In the genomic region with DNA sequence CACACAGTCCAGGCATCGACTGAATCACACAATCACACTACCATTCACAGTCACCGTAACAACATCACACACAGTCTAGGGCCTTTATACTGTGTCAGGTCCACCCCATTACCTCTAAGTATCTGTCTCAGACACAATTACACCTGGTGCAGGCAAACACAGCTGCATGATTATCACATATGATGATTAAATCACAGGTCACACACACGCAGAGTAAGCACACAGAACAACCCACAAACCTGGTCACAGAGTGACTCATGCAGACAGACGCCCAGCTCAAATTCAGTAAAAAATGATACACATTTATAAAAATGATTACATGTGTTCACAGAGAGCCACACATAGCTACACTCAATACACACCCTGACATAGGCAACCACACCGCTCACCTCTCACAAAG, we compare ENCODE assay signal across 10 cellular contexts. TPM values are rescaled to one million over a fixed set of nuclear protein-coding genes. Genes with fewer than 3 reads are reported as not detected.
DNase-seq lines count a peak whose midpoint lies in the region; ATAC-seq lines count a peak whose summit lies in the region.
"Had no signal": no experiment of that assay in that cellular context is flagged by ENCODE, and none has a peak within 500 bp of the region (broad histone marks: within the 10 kb centered on the region; RNA-seq: fewer than 3 reads in every experiment).

No MANE protein-coding gene starts in this region.

- intact Hi-C loops in activated CD4-positive, alpha-beta memory T cell treated with anti-CD3 and anti-CD28 coated beads for 36 hours (cut with micrococcal nuclease) = loop anchor here (1.0 to 5.0 kb wide), 5 partner anchors 20 to 194 kb away; a partner anchor contains a TSS

- peak overlapping the region; percentile 98 for H3K4me2 ChIP-seq in skeletal muscle satellite cell (ENCODE audit: low read length)

- peak; percentile 34 for ATAC-seq in esophagus mucosa
- ATAC-seq: body of pancreas had no signal

- peaks cover 1% of the 10 kb centered on the region for H3K36me3 Mint-ChIP-seq in activated CD4-positive, alpha-beta memory T cell treated with anti-CD3 and anti-CD28 coated beads for 36 hours
- peaks cover 9% of the 10 kb centered on the region for H3K36me3 Mint-ChIP-seq in activated CD4-positive, alpha-beta memory T cell treated with anti-CD3 and anti-CD28 coated beads, Interleukin-2, amount 10 ng/mL, durations not matched to agents 7 days and 5 days (ENCODE audit: low read depth)

- H3K9me3 Mint-ChIP-seq in activated CD4-positive, alpha-beta memory T cell treated with anti-CD3 and anti-CD28 coated beads for 36 hours = no peaks in the 10 kb centered on the region
- H3K9me3 Mint-ChIP-seq in activated CD4-positive, alpha-beta memory T cell treated with anti-CD3 and anti-CD28 coated beads, Interleukin-2, amount 10 ng/mL, durations not matched to agents 7 days and 5 days = no peaks in the 10 kb centered on the region

- POLR2A ChIA-PET in activated CD4-positive, alpha-beta memory T cell treated with anti-CD3 and anti-CD28 coated beads for 36 hours (lab: Charles Lee) = interaction anchor here (0.5 to 0.6 kb wide), 2 partner anchors 63 to 564 kb away, joined by 3 read pairs; no protein-coding TSS in a partner anchor
- POLR2A ChIA-PET in activated CD4-positive, alpha-beta memory T cell treated with anti-CD3 and anti-CD28 coated beads, Interleukin-2, amount 10 ng/mL, durations not matched to agents 7 days and 5 days (lab: Charles Lee) = interaction anchor here (0.7 to 2.2 kb wide), 10 partner anchors 8 to 476 kb away, joined by 3 to 23 read pairs (median 4); a partner anchor contains a TSS

- peak; percentile 29 for DNase-seq in activated CD4-positive, alpha-beta memory T cell treated with anti-CD3 and anti-CD28 coated beads for 36 hours
- DNase-seq in activated CD4-positive, alpha-beta memory T cell treated with anti-CD3 and anti-CD28 coated beads, Interleukin-2, amount 10 ng/mL, durations not matched to agents 7 days and 5 days = no peak
- DNase-seq in NCI-H774 (lab: John Stamatoyannopoulos, UW) (peak; percentile 22), inferior parietal cortex (ENCODE audit: extremely low spot score) (no peak)
- DNase-seq in activated CD8-positive, alpha-beta memory T cell treated with anti-CD3 and anti-CD28 coated beads for 24 hours = no peak
- no peak for DNase-seq in activated naive CD4-positive, alpha-beta T cell (lab: John Stamatoyannopoulos, UW)
- DNase-seq: body of pancreas, NCI-H1092 treated with DMSO at 0.1 percent for 48 hours had no signal

- H3K9me3 ChIP-seq in skeletal muscle satellite cell (replicated peaks; ENCODE audit: low read length) = no peaks in the 10 kb centered on the region
- H3K9me3 ChIP-seq: body of pancreas had no signal

- H3K4me1 Mint-ChIP-seq in activated CD4-positive, alpha-beta memory T cell treated with anti-CD3 and anti-CD28 coated beads for 36 hours (ENCODE audit: low read depth) = peaks cover 4% of the 10 kb centered on the region
- H3K4me1 Mint-ChIP-seq in activated CD4-positive, alpha-beta memory T cell treated with anti-CD3 and anti-CD28 coated beads, Interleukin-2, amount 10 ng/mL, durations not matched to agents 7 days and 5 days = no peaks in the 10 kb centered on the region

- H3K4me3 ChIP-seq in skeletal muscle satellite cell (ENCODE audit: low read length) = peak overlapping the region; percentile 99
- H3K4me3 ChIP-seq: body of pancreas had no signal

- CTCF ChIA-PET in activated CD4-positive, alpha-beta memory T cell treated with anti-CD3 and anti-CD28 coated beads for 36 hours (lab: Charles Lee) = interaction anchor here (2.8 kb wide), 1 partner anchor 194 kb away, joined by 11 read pairs; a partner anchor contains a TSS
- CTCF ChIA-PET in activated CD4-positive, alpha-beta memory T cell treated with anti-CD3 and anti-CD28 coated beads, Interleukin-2, amount 10 ng/mL, durations not matched to agents 7 days and 5 days (lab: Charles Lee) = interaction anchor here (1.3 kb wide), 1 partner anchor 37 kb away, joined by 6 read pairs; a partner anchor contains a TSS

- no peaks in the 10 kb centered on the region for H3K27me3 ChIP-seq in skeletal muscle satellite cell (ENCODE audit: control insufficient read depth, insufficient read depth, low read length)
- H3K27me3 ChIP-seq: body of pancreas had no signal

- no peaks in the 10 kb centered on the region for H3K36me3 ChIP-seq in skeletal muscle satellite cell (ENCODE audit: insufficient read depth, low read length)

- no peaks in the 10 kb centered on the region for H3K27me3 Mint-ChIP-seq in activated CD4-positive, alpha-beta memory T cell treated with anti-CD3 and anti-CD28 coated beads for 36 hours
- H3K27me3 Mint-ChIP-seq in activated CD4-positive, alpha-beta memory T cell treated with anti-CD3 and anti-CD28 coated beads, Interleukin-2, amount 10 ng/mL, durations not matched to agents 7 days and 5 days = no peaks in the 10 kb centered on the region

- H3K4me3 Mint-ChIP-seq in activated CD4-positive, alpha-beta memory T cell treated with anti-CD3 and anti-CD28 coated beads for 36 hours = no peak overlapping the region
- no peak overlapping the region for H3K4me3 Mint-ChIP-seq in activated CD4-positive, alpha-beta memory T cell treated with anti-CD3 and anti-CD28 coated beads, Interleukin-2, amount 10 ng/mL, durations not matched to agents 7 days and 5 days

- no peak overlapping the region for H3K27ac Mint-ChIP-seq in activated CD4-positive, alpha-beta memory T cell treated with anti-CD3 and anti-CD28 coated beads for 36 hours
- no peak overlapping the region for H3K27ac Mint-ChIP-seq in activated CD4-positive, alpha-beta memory T cell treated with anti-CD3 and anti-CD28 coated beads, Interleukin-2, amount 10 ng/mL, durations not matched to agents 7 days and 5 days

- H3K4me1 ChIP-seq in skeletal muscle satellite cell (ENCODE audit: control insufficient read depth, insufficient read depth, low read length) = peaks cover 23% of the 10 kb centered on the region

- peak overlapping the region; percentile 95 for H3K9ac ChIP-seq in skeletal muscle satellite cell (ENCODE audit: low read depth, low read length)

RNA-seq across cellular contexts. Expression of a gene that starts 1.2 kb away (rescaled TPM):
- 1 to 10 TPM; 3.1 to 3.3 TPM for total RNA-seq in activated CD4-positive, alpha-beta memory T cell treated with anti-CD3 and anti-CD28 coated beads for 36 hours
- 1 to 10 TPM; 5.4 to 5.7 TPM for total RNA-seq in activated CD4-positive, alpha-beta memory T cell treated with anti-CD3 and anti-CD28 coated beads, Interleukin-2, amount 10 ng/mL, durations not matched to agents 7 days and 5 days
- total RNA-seq in esophagus mucosa = 2.5 TPM
- total RNA-seq in skeletal muscle satellite cell (2012; rRNA removed) = 2.8 and 3.3 TPM in 2 replicates

RNA-seq across cellular contexts. Expression of a gene that starts 20.4 kb away (rescaled TPM):
- total RNA-seq in activated CD4-positive, alpha-beta memory T cell treated with anti-CD3 and anti-CD28 coated beads for 36 hours = 10 to 100 TPM; 37.1 to 42.3 TPM
- total RNA-seq in activated CD4-positive, alpha-beta memory T cell treated with anti-CD3 and anti-CD28 coated beads, Interleukin-2, amount 10 ng/mL, durations not matched to agents 7 days and 5 days = 10 to 100 TPM; 53.8 to 60.1 TPM
- total RNA-seq in esophagus mucosa = 18.6 TPM
- 34.2 and 36.5 TPM in 2 replicates for total RNA-seq in skeletal muscle satellite cell (2012; rRNA removed)

RNA-seq across cellular contexts. Expression of a gene that starts 27.7 kb away (rescaled TPM):
- total RNA-seq in activated CD4-positive, alpha-beta memory T cell treated with anti-CD3 and anti-CD28 coated beads for 36 hours = 10 to 100 TPM in 1 of 2 experiments, 1 to 10 TPM in 1; 9.9 to 12.9 TPM
- total RNA-seq in activated CD4-positive, alpha-beta memory T cell treated with anti-CD3 and anti-CD28 coated beads, Interleukin-2, amount 10 ng/mL, durations not matched to agents 7 days and 5 days = 1 to 10 TPM; 8.5 to 9.9 TPM
- total RNA-seq in esophagus mucosa = 3.5 TPM
- 10.5 and 13.9 TPM in 2 replicates for total RNA-seq in skeletal muscle satellite cell (2012; rRNA removed)

RNA-seq across cellular contexts. Expression of a gene that starts 36.9 kb away (rescaled TPM):
- under 1 TPM; 0.31 to 0.93 TPM for total RNA-seq in activated CD4-positive, alpha-beta memory T cell treated with anti-CD3 and anti-CD28 coated beads for 36 hours
- total RNA-seq in activated CD4-positive, alpha-beta memory T cell treated with anti-CD3 and anti-CD28 coated beads, Interleukin-2, amount 10 ng/mL, durations not matched to agents 7 days and 5 days = 1 to 10 TPM; 1.1 to 1.2 TPM
- 1.1 TPM for total RNA-seq in esophagus mucosa
- 0.22 and 0.51 TPM in 2 replicates for total RNA-seq in skeletal muscle satellite cell (2012; rRNA removed)

RNA-seq across cellular contexts. Expression of a gene that starts 46.9 kb away (rescaled TPM):
- total RNA-seq in activated CD4-positive, alpha-beta memory T cell treated with anti-CD3 and anti-CD28 coated beads for 36 hours = 1 to 10 TPM; 3.7 to 3.9 TPM
- total RNA-seq in activated CD4-positive, alpha-beta memory T cell treated with anti-CD3 and anti-CD28 coated beads, Interleukin-2, amount 10 ng/mL, durations not matched to agents 7 days and 5 days = 1 to 10 TPM; 4.5 TPM
- total RNA-seq in esophagus mucosa = 2.9 TPM
- 5.1 and 5.2 TPM in 2 replicates for total RNA-seq in skeletal muscle satellite cell (2012; rRNA removed)

Comparison
In these comparisons a context has a peak if more than half of its experiments do, and no peak if none do; other contexts are left out.
1. DNase-seq: peak in activated CD4-positive, alpha-beta memory T cell treated with anti-CD3 and anti-CD28 coated beads for 36 hours (single experiment) and NCI-H774 (single experiment); none in activated CD4-positive, alpha-beta memory T cell treated with anti-CD3 and anti-CD28 coated beads, Interleukin-2, amount 10 ng/mL, durations not matched to agents 7 days and 5 days (single experiment), activated CD8-positive, alpha-beta memory T cell treated with anti-CD3 and anti-CD28 coated beads for 24 hours (single experiment), inferior parietal cortex (single experiment) and activated naive CD4-positive, alpha-beta T cell (0 of 4).